In genomic region chr11:57491371-57492061, GRCh38 we compare ENCODE assay signal across 8 cellular contexts. TPM values are rescaled to one million over a fixed set of nuclear protein-coding genes. Genes with fewer than 3 reads are reported as not detected.
A peak's percentile ranks its signal among the peaks of the same experiment; 100 is the strongest.
DNase-seq lines count a peak whose midpoint lies in the region; ATAC-seq, FAIRE-seq and TF ChIP-seq lines count a peak whose summit lies in the region.

No MANE protein-coding gene starts in this region.

- CTCF ChIA-PET in AG04450 (lab: Charles Lee) = interaction anchor here (0.7 to 6.3 kb wide), 16 partner anchors 8 to 1032 kb away, joined by 3 to 121 read pairs (median 5); partner anchors contain the start of gene RTN4RL2
- CTCF ChIA-PET in SK-N-SH (lab: Yijun Ruan, JAX) = interaction anchor here (0.6 to 27.2 kb wide), 18 partner anchors 9 to 153 kb away, joined by 3 to 517 read pairs (median 5); partner anchors contain the start of genes RTN4RL2, SLC43A1, TIMM10 and UBE2L6
- CTCF ChIA-PET in GM12878 (lab: Yijun Ruan, JAX) = interaction anchor here (0.6 to 11.8 kb wide), 18 partner anchors 8 to 175 kb away, joined by 3 to 396 read pairs (median 8); partner anchors contain the start of genes RTN4RL2, SLC43A1, SMTNL1 and TIMM10

- FAIRE-seq in GM12878 (lab: Jason Lieb, UNC) = no peak

- H3K4me3 ChIP-seq in AG04450 (ENCODE audit: low read depth, low read length) (no peak overlapping the region), SK-N-SH (ENCODE audit: low read depth in 2 of 2, low read length in 1 of 2) (no peak overlapping the region), GM12878 (no peak overlapping the region), lower lobe of right lung (no peak overlapping the region)

- TF ChIP-seq RAD21 in SK-N-SH (IDR thresholded peaks at IDR 0.05; ENCODE audit: low read length) (peak; percentile 47), GM12878 (IDR thresholded peaks at IDR 0.05; ENCODE audit: insufficient read depth, low read depth, low read length) (peak; percentile 21; the same call in 1 of the 2 replicates)

- H4K20me1 ChIP-seq in SK-N-SH (ENCODE audit: insufficient read depth) (no peaks in the 10 kb centered on the region), GM12878 (ENCODE audit: control insufficient read depth, insufficient read depth) (no peaks in the 10 kb centered on the region)

- H3K4me1 ChIP-seq in SK-N-SH (ENCODE audit: control insufficient read depth in 1 of 2, insufficient read depth in 2 of 2, low read depth in 1 of 2, low read length in 1 of 2) = no peaks in the 10 kb centered on the region; a peak in 1 of 4 replicates
- H3K4me1 ChIP-seq in GM12878 (ENCODE audit: control insufficient read depth, insufficient read depth, low read length) = no peaks in the 10 kb centered on the region
- H3K4me1 ChIP-seq in lower lobe of right lung = no peaks in the 10 kb centered on the region

- no TSS peak for BruUV-seq in GM12878 (replicated peaks; lab: Mats Ljungman, UMichigan)

- no peaks in the 10 kb centered on the region for H3K9me3 ChIP-seq in AG04450 (ENCODE audit: control insufficient read depth, insufficient read depth, low read length)
- H3K9me3 ChIP-seq in SK-N-SH = no peaks in the 10 kb centered on the region
- H3K9me3 ChIP-seq in GM12878 (replicated peaks; ENCODE audit: control insufficient read depth, insufficient read depth, low read length) = no peaks in the 10 kb centered on the region
- H3K9me3 ChIP-seq in lower lobe of right lung = no peaks in the 10 kb centered on the region

- RAD21 ChIA-PET in GM12878 (lab: Charles Lee; ENCODE audit: unreplicated experiment) = interaction anchor here (1.3 to 4.8 kb wide), 5 partner anchors 25 to 155 kb away, joined by 3 to 133 read pairs (median 12); partner anchors contain the start of genes SLC43A1 and TIMM10

- no peak for TF ChIP-seq POLR2A in GM12878 (IDR thresholded peaks at IDR 0.05; ENCODE audit: low read depth, low read length)

- peaks cover 2% of the 10 kb centered on the region for H3F3A ChIP-seq in SK-N-SH (replicated peaks; ENCODE audit: insufficient read depth)

- in situ Hi-C loops in GM12878 (cut with MboI) = loop anchor here (5.0 to 25.0 kb wide), 3 partner anchors 36 to 654 kb away; no protein-coding TSS in a partner anchor

- no peaks in the 10 kb centered on the region for H3K9me2 ChIP-seq in SK-N-SH

- no peak for DNase-seq in AG04450 (ENCODE audit: low read depth, low spot score)
- DNase-seq in SK-N-SH = peak; percentile 73
- no peak for DNase-seq in GM12878 (ENCODE audit: low read depth, low spot score)
- DNase-seq in lower lobe of right lung = no peak
- DNase-seq in hepatic stellate cell (ENCODE audit: low spot score) = no peak
- no peak for DNase-seq in NCI-H2227 (lab: John Stamatoyannopoulos, UW; ENCODE audit: unreplicated experiment)
- DNase-seq in 8988T = no peak

- POLR2A ChIA-PET in AG04450 (lab: Yijun Ruan, JAX) (interaction anchor here (0.6 kb wide), 1 partner anchor 20 kb away, joined by 3 read pairs; no protein-coding TSS in a partner anchor), SK-N-SH (lab: Yijun Ruan, JAX) (no interaction called here), GM12878 (lab: Charles Lee) (no interaction called here)

- H3K79me2 ChIP-seq in SK-N-SH (ENCODE audit: insufficient read depth) = no peaks in the 10 kb centered on the region
- H3K79me2 ChIP-seq in GM12878 (ENCODE audit: control insufficient read depth, insufficient read depth, low read length) = no peaks in the 10 kb centered on the region

- H3K27ac ChIP-seq in AG04450 (ENCODE audit: low read depth, low read length) (no peak overlapping the region), SK-N-SH (ENCODE audit: low read depth in 2 of 2, low read length in 1 of 2) (no peak overlapping the region), GM12878 (ENCODE audit: control insufficient read depth, insufficient read depth) (no peak overlapping the region), lower lobe of right lung (no peak overlapping the region)

- SMC1A ChIA-PET in GM12878 (lab: Charles Lee; ENCODE audit: uncharacterized antibody, unreplicated experiment) = interaction anchor here (1.0 to 7.5 kb wide), 4 partner anchors 8 to 149 kb away, joined by 3 to 130 read pairs (median 29); partner anchors contain the start of genes SLC43A1 and TIMM10

- H3K4me2 ChIP-seq in SK-N-SH = no peak overlapping the region
- no peak overlapping the region for H3K4me2 ChIP-seq in GM12878 (ENCODE audit: control insufficient read depth, insufficient read depth)

- TF ChIP-seq CTCF in AG04450 (IDR thresholded peaks at IDR 0.05; ENCODE audit: low read depth, low read length) (peak; percentile 58), SK-N-SH (IDR thresholded peaks at IDR 0.05) (peak; percentile 64), GM12878 (IDR thresholded peaks at IDR 0.05 in 2 of 3, conservative IDR thresholded peaks at IDR 0.05 in 1 of 3; ENCODE audit: control insufficient read depth in 2 of 3, extremely low read depth in 1 of 3, insufficient read depth in 1 of 3, low read depth in 3 of 3, low read length in 3 of 3) (peak; percentile 59 to 81 (median 71)), lower lobe of right lung (IDR thresholded peaks at IDR 0.05) (peak; percentile 69)

- H2AFZ ChIP-seq in SK-N-SH (ENCODE audit: low read depth) (no peak overlapping the region), GM12878 (ENCODE audit: control insufficient read depth, low read depth, low read length) (no peak overlapping the region)

- ATAC-seq in GM18519 (IDR thresholded peaks at IDR 0.05; ENCODE audit: low FRiP score, unreplicated experiment) (peak; percentile 51), GM12878 (peak; percentile 89), lower lobe of right lung (peak; percentile 55 to 68)

- H3K36me3 ChIP-seq in SK-N-SH (replicated peaks in 1 of 2; ENCODE audit: control insufficient read depth in 1 of 2, insufficient read depth in 2 of 2, low read length in 1 of 2) = no peaks in the 10 kb centered on the region
- H3K36me3 ChIP-seq in GM12878 (ENCODE audit: control insufficient read depth in 2 of 2, insufficient read depth in 2 of 2, low read length in 1 of 2) = peaks cover 3 to 5% of the 10 kb centered on the region in 2 experiments
- H3K36me3 ChIP-seq in lower lobe of right lung = peaks cover 41% of the 10 kb centered on the region

- H3K9ac ChIP-seq in SK-N-SH = no peak overlapping the region
- H3K9ac ChIP-seq in GM12878 (ENCODE audit: control insufficient read depth, insufficient read depth, low read length) = no peak overlapping the region

- H3K27me3 ChIP-seq in AG04450 (ENCODE audit: control insufficient read depth, insufficient read depth, low read length) (no peaks in the 10 kb centered on the region), SK-N-SH (ENCODE audit: insufficient read depth) (no peaks in the 10 kb centered on the region), GM12878 (replicated peaks in 1 of 2; ENCODE audit: control insufficient read depth in 2 of 2, insufficient read depth in 2 of 2, low read length in 1 of 2) (no peaks in the 10 kb centered on the region), lower lobe of right lung (ENCODE audit: low read depth) (no peaks in the 10 kb centered on the region)

- WGBS in SK-N-SH (ENCODE audit: low lambda C conversion rate) = 85% methylated on average over 7 of the region's 11 CpGs
- 84% methylated on average over 11 of the region's 11 CpGs for WGBS in GM12878 (ENCODE audit: insufficient coverage, insufficient replicate concordance, low lambda C conversion rate, missing lambda C conversion rate)

- intact Hi-C loops in GM12878 (cut with micrococcal nuclease; ENCODE audit: unreplicated experiment) (loop anchor here (2.0 kb wide), 1 partner anchor 153 kb away; no protein-coding TSS in a partner anchor), lower lobe of right lung (cut with DNase I) (no loop called here)

- no peak for TF ChIP-seq EP300 in SK-N-SH (IDR thresholded peaks at IDR 0.05; ENCODE audit: borderline replicate concordance in 1 of 2, low read depth in 1 of 2, low read length in 1 of 2)
- no peak for TF ChIP-seq EP300 in GM12878 (IDR thresholded peaks at IDR 0.05; ENCODE audit: borderline replicate concordance in 1 of 2, control insufficient read depth in 1 of 2, low read depth in 2 of 2, low read length in 2 of 2)

RNA-seq across cellular contexts. Expression of gene SLC43A1, which starts 24.0 kb away (rescaled TPM):
- polyA plus RNA-seq in AG04450 (2011; rRNA removed) (14.6 and 17.5 TPM in 2 replicates), SK-N-SH (2012; rRNA removed) (3.7 and 4.4 TPM in 2 replicates), GM12878 (2011; rRNA removed) (8.4 and 17.8 TPM in 2 replicates), GM12878 (2014; fragmentation: Illumina TruSeq; extraction: Trizol) (9.8 and 11.9 TPM in 2 replicates), GM12878 (2014; fragmentation: Nextera tagmentation; extraction: Ambion mirVana) (1 to 10 TPM; 1.0 to 2.4 TPM), GM12878 (2014; rRNA removed) (15.6 TPM in 2 replicates), GM12878 (2016; fragmentation: Nextera tagmentation; extraction: Ambion mirVana) (10 to 100 TPM; 12.0 to 13.3 TPM)
- 24.5 and 30.1 TPM in 2 replicates for polyA minus RNA-seq in AG04450 (2011; rRNA and poly(A)+ RNA removed)
- polyA plus RNA-seq in SK-N-SH (2012; cell fraction: cytosol; rRNA removed) = 1.7 and 3.2 TPM in 2 replicates
- polyA plus RNA-seq in SK-N-SH (2012; cell fraction: nucleus; rRNA removed) = 11.4 and 13.9 TPM in 2 replicates
- total RNA-seq in GM12878 (2013; cell fraction: nucleolus; rRNA removed) = 47.4 and 56.0 TPM in 2 replicates
- total RNA-seq in GM12878 (2014; rRNA removed) (16.9 and 20.3 TPM in 2 replicates), GM12878 (2014; rRNA removed; fragmentation: Illumina TruSeq; extraction: Trizol) (7.4 and 8.1 TPM in 2 replicates), GM12878 (2021) (16.1 and 16.4 TPM in 2 replicates), lower lobe of right lung (13.2 TPM)
- polyA plus RNA-seq in GM12878 (2011; ENCODE audit: low read depth) = 8.0 TPM
- polyA plus RNA-seq in GM12878 (2011; cell fraction: cytosol; rRNA removed) = 25.6 and 28.1 TPM in 2 replicates
- 48.3 and 51.6 TPM in 2 replicates for polyA plus RNA-seq in GM12878 (2011; cell fraction: nucleus; rRNA removed)
- 9.3 and 14.0 TPM in 2 replicates for polyA plus RNA-seq in GM12878 (2012)
- polyA minus RNA-seq in GM12878 (2011; rRNA and poly(A)+ RNA removed) = 29.8 and 30.0 TPM in 2 replicates
- 13.1 and 16.8 TPM in 2 replicates for polyA minus RNA-seq in GM12878 (2011; cell fraction: cytosol; rRNA and poly(A)+ RNA removed)
- 16.2 and 27.0 TPM in 2 replicates for polyA minus RNA-seq in GM12878 (2011; cell fraction: nucleus; rRNA and poly(A)+ RNA removed)

RNA-seq across cellular contexts. Expression of gene RTN4RL2, which starts 31.2 kb away (rescaled TPM):
- polyA plus RNA-seq in AG04450 (2011; rRNA removed) (0.11 and 0.45 TPM in 2 replicates), SK-N-SH (2012; rRNA removed) (0.08 and 0.30 TPM in 2 replicates), GM12878 (2011; rRNA removed) (not detected in 2 replicates), GM12878 (2014; fragmentation: Illumina TruSeq; extraction: Trizol) (not detected in 2 replicates), GM12878 (2014; fragmentation: Nextera tagmentation; extraction: Ambion mirVana) (under 1 TPM in 1 of 2 experiments, not detected in 1; 0.14 TPM), GM12878 (2014; rRNA removed) (0.58 and 0.88 TPM in 2 replicates), GM12878 (2016; fragmentation: Nextera tagmentation; extraction: Ambion mirVana) (under 1 TPM; 0.48 to 0.55 TPM)
- not detected in 2 replicates for polyA minus RNA-seq in AG04450 (2011; rRNA and poly(A)+ RNA removed)
- polyA plus RNA-seq in SK-N-SH (2012; cell fraction: cytosol; rRNA removed) = 0.13 and 0.39 TPM in 2 replicates
- polyA plus RNA-seq in SK-N-SH (2012; cell fraction: nucleus; rRNA removed) = 0.26 and 0.65 TPM in 2 replicates
- not detected in 2 replicates for total RNA-seq in GM12878 (2013; cell fraction: nucleolus; rRNA removed)
- total RNA-seq in GM12878 (2014; rRNA removed) (0.33 and 0.34 TPM in 2 replicates), GM12878 (2014; rRNA removed; fragmentation: Illumina TruSeq; extraction: Trizol) (not detected in 2 replicates), GM12878 (2021) (1.0 and 1.1 TPM in 2 replicates), lower lobe of right lung (4.8 TPM)
- not detected for polyA plus RNA-seq in GM12878 (2011; ENCODE audit: low read depth)
- 0.03 and 0.09 TPM in 2 replicates for polyA plus RNA-seq in GM12878 (2011; cell fraction: cytosol; rRNA removed)
- polyA plus RNA-seq in GM12878 (2011; cell fraction: nucleus; rRNA removed) = 0.22 and 0.39 TPM in 2 replicates
- polyA plus RNA-seq in GM12878 (2012) = 0.08 and 0.11 TPM in 2 replicates
- not detected in 2 replicates for polyA minus RNA-seq in GM12878 (2011; rRNA and poly(A)+ RNA removed)
- polyA minus RNA-seq in GM12878 (2011; cell fraction: cytosol; rRNA and poly(A)+ RNA removed) = not detected in 2 replicates
- polyA minus RNA-seq in GM12878 (2011; cell fraction: nucleus; rRNA and poly(A)+ RNA removed) = 0.36 and 0.38 TPM in 2 replicates

RNA-seq across cellular contexts. Expression of gene TIMM10, which starts 39.0 kb away (rescaled TPM):
- polyA plus RNA-seq in AG04450 (2011; rRNA removed) = 76.6 and 82.8 TPM in 2 replicates
- polyA minus RNA-seq in AG04450 (2011; rRNA and poly(A)+ RNA removed) = 29.2 and 33.0 TPM in 2 replicates
- polyA plus RNA-seq in SK-N-SH (2012; rRNA removed) = 179 and 189 TPM in 2 replicates
- 164 and 176 TPM in 2 replicates for polyA plus RNA-seq in SK-N-SH (2012; cell fraction: cytosol; rRNA removed)
- polyA plus RNA-seq in SK-N-SH (2012; cell fraction: nucleus; rRNA removed) = 53.8 and 76.0 TPM in 2 replicates
- 8.4 and 9.4 TPM in 2 replicates for total RNA-seq in GM12878 (2013; cell fraction: nucleolus; rRNA removed)
- 178 and 187 TPM in 2 replicates for total RNA-seq in GM12878 (2014; rRNA removed)
- total RNA-seq in GM12878 (2014; rRNA removed; fragmentation: Illumina TruSeq; extraction: Trizol) = 139 and 148 TPM in 2 replicates
- total RNA-seq in GM12878 (2021) = 192 and 195 TPM in 2 replicates
- polyA plus RNA-seq in GM12878 (2011; ENCODE audit: low read depth) = 131 TPM
- polyA plus RNA-seq in GM12878 (2011; rRNA removed) = 161 and 208 TPM in 2 replicates
- polyA plus RNA-seq in GM12878 (2011; cell fraction: cytosol; rRNA removed) = 261 and 266 TPM in 2 replicates
- 98.1 and 123 TPM in 2 replicates for polyA plus RNA-seq in GM12878 (2011; cell fraction: nucleus; rRNA removed)
- 97.2 and 107 TPM in 2 replicates for polyA plus RNA-seq in GM12878 (2012)
- polyA plus RNA-seq in GM12878 (2014; fragmentation: Illumina TruSeq; extraction: Trizol) = 181 and 204 TPM in 2 replicates
- polyA plus RNA-seq in GM12878 (2014; fragmentation: Nextera tagmentation; extraction: Ambion mirVana) = 100 to 1,000 TPM; 770 to 898 TPM
- polyA plus RNA-seq in GM12878 (2014; rRNA removed) = 204 and 247 TPM in 2 replicates
- polyA plus RNA-seq in GM12878 (2016; fragmentation: Nextera tagmentation; extraction: Ambion mirVana) = 100 to 1,000 TPM; 272 to 362 TPM
- polyA minus RNA-seq in GM12878 (2011; rRNA and poly(A)+ RNA removed) = 66.3 and 94.2 TPM in 2 replicates
- 13.0 and 17.4 TPM in 2 replicates for polyA minus RNA-seq in GM12878 (2011; cell fraction: cytosol; rRNA and poly(A)+ RNA removed)
- 16.0 and 28.5 TPM in 2 replicates for polyA minus RNA-seq in GM12878 (2011; cell fraction: nucleus; rRNA and poly(A)+ RNA removed)
- 35.3 TPM for total RNA-seq in lower lobe of right lung

RNA-seq across cellular contexts. Expression of gene SMTNL1, which starts 45.9 kb away (rescaled TPM):
- not detected in 2 replicates for polyA plus RNA-seq in AG04450 (2011; rRNA removed)
- not detected in 2 replicates for polyA minus RNA-seq in AG04450 (2011; rRNA and poly(A)+ RNA removed)
- polyA plus RNA-seq in SK-N-SH (2012; rRNA removed) = not detected in 2 replicates
- not detected in 2 replicates for polyA plus RNA-seq in SK-N-SH (2012; cell fraction: cytosol; rRNA removed)
- not detected in 2 replicates for polyA plus RNA-seq in SK-N-SH (2012; cell fraction: nucleus; rRNA removed)
- total RNA-seq in GM12878 (2013; cell fraction: nucleolus; rRNA removed) = not detected in 2 replicates
- total RNA-seq in GM12878 (2014; rRNA removed) = not detected in 2 replicates
- total RNA-seq in GM12878 (2014; rRNA removed; fragmentation: Illumina TruSeq; extraction: Trizol) = not detected in 2 replicates
- not detected in 2 replicates for total RNA-seq in GM12878 (2021)
- polyA plus RNA-seq in GM12878 (2011; ENCODE audit: low read depth) = 0.16 TPM
- not detected in 2 replicates for polyA plus RNA-seq in GM12878 (2011; rRNA removed)
- polyA plus RNA-seq in GM12878 (2011; cell fraction: cytosol; rRNA removed) = not detected in 2 replicates
- not detected in 2 replicates for polyA plus RNA-seq in GM12878 (2011; cell fraction: nucleus; rRNA removed)
- 0.26 and 0.29 TPM in 2 replicates for polyA plus RNA-seq in GM12878 (2012)
- polyA plus RNA-seq in GM12878 (2014; fragmentation: Illumina TruSeq; extraction: Trizol) = not detected in 2 replicates
- polyA plus RNA-seq in GM12878 (2014; fragmentation: Nextera tagmentation; extraction: Ambion mirVana) = under 1 TPM in 1 of 2 experiments, not detected in 1; 0.06 TPM
- not detected in 2 replicates for polyA plus RNA-seq in GM12878 (2014; rRNA removed)
- polyA plus RNA-seq in GM12878 (2016; fragmentation: Nextera tagmentation; extraction: Ambion mirVana) = under 1 TPM; 0.10 to 0.17 TPM
- not detected in 2 replicates for polyA minus RNA-seq in GM12878 (2011; rRNA and poly(A)+ RNA removed)
- not detected in 2 replicates for polyA minus RNA-seq in GM12878 (2011; cell fraction: cytosol; rRNA and poly(A)+ RNA removed)
- not detected in 2 replicates for polyA minus RNA-seq in GM12878 (2011; cell fraction: nucleus; rRNA and poly(A)+ RNA removed)
- total RNA-seq in lower lobe of right lung = not detected
